In the genomic region with DNA sequence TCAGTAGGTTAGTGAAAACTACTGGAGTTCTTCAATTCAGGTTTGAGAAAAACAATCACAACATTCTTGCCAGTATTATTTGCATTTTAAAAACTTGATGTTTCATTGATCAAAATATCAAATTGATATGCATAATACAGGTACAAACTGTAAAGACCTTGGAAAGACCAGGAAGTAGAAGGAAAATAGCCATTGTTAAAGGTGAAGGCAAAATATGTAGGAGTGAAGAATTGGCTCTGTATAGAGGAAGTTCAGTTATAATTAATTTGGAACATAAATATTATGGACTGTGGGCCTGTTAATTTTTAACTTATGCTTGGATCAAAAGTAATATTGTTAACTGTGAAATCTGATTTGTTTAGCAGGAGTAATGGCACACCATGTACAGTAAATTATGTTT, we compare ENCODE assay signal across 26 cellular contexts.
"Had no signal": no experiment of that assay in that cellular context is flagged by ENCODE, and none has a peak within 500 bp of the region (broad histone marks: within the 10 kb centered on the region; RNA-seq: fewer than 3 reads in every experiment).

No MANE protein-coding gene starts in this region.

- DNase-seq: Kasumi-1, MV-4-11, NCI-H1048, NCI-H1105, NCI-H1417, NCI-H1436 treated with DMSO at 0.1 percent for 48 hours, NCI-H1694 treated with DMSO at 0.1 percent for 48 hours, NCI-H2081, NCI-H2107, NCI-H226, NCI-H446, NCI-H510A, NCI-H524 treated with DMSO at 0.1 percent for 48 hours, NCI-H69, NCI-H774, Right ventricle myocardium superior, RPMI8226, SIG-M5 had no signal

- ATAC-seq: K562 had no signal

- H3K27ac Mint-ChIP-seq: IgD-negative memory B cell had no signal

- H3K4me1 ChIP-seq: SJSA1 had no signal

- FAIRE-seq: HTR-8/SVneo, K562, RCC 7860 had no signal

- H3K27me3 ChIP-seq: SJSA1 had no signal

- H3K4me3 ChIP-seq: K562, SJSA1, SK-N-MC had no signal

- H3K9ac ChIP-seq: KMS-11 had no signal

- H3K9me3 ChIP-seq: SJSA1 had no signal

- H3K27ac ChIP-seq: HL-60, KMS-11, SJSA1, SK-N-MC had no signal

- H3K9me3 Mint-ChIP-seq: IgD-negative memory B cell had no signal

- H3K4me3 Mint-ChIP-seq: IgD-negative memory B cell had no signal

- H3K27me3 Mint-ChIP-seq: IgD-negative memory B cell had no signal

- H3K36me3 ChIP-seq: SJSA1 had no signal
